Comparison of ENCODE assay signal across 15 cellular contexts in the genomic region with DNA sequence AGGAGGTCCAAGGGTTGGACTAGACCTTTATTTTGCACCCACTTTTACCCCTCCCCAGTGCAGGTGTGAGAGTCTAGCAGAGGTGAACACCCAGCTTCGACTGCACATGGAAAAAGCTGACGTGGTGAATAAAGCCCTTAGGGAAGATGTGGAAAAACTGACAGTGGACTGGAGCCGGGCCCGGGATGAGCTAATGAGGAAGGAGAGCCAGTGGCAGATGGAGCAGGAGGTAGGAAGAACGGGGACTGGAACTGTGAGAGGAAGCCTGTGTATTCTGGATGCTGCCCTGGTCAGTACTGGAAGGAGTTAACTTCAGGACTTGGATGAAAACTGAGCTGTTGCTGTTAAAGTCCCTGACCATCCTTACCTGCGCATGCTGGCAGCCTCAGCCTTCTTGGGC. TPM values are rescaled to one million over a fixed set of nuclear protein-coding genes. Genes with fewer than 3 reads are reported as not detected.
"Had no signal": no experiment of that assay in that cellular context is flagged by ENCODE, and none has a peak within 500 bp of the region (broad histone marks: within the 10 kb centered on the region; RNA-seq: fewer than 3 reads in every experiment).

No MANE protein-coding gene starts in this region.

- H3K27ac Mint-ChIP-seq: activated CD4-positive, alpha-beta T cell treated with anti-CD3 and anti-CD28 coated beads, Interleukin-2, amount 10 ng/mL, durations not matched to agents 24 days and 14 days; activated T-helper 1 cell treated with anti-CD3 and anti-CD28 coated beads, Interleukin-12 subunit alpha, Interleukin-12 subunit beta, Interleukin-2, Interleukin-4 antibody, amounts not matched to agents 30 ng/mL and 10 ng/mL and 1 ng/mL, durations not matched to agents 14 hours and 24 hours and 36 hours had no signal

- H3K9me3 Mint-ChIP-seq: activated CD4-positive, alpha-beta T cell treated with anti-CD3 and anti-CD28 coated beads, Interleukin-2, amount 10 ng/mL, durations not matched to agents 24 days and 14 days; activated T-helper 1 cell treated with anti-CD3 and anti-CD28 coated beads, Interleukin-12 subunit alpha, Interleukin-12 subunit beta, Interleukin-2, Interleukin-4 antibody, amounts not matched to agents 30 ng/mL and 10 ng/mL and 1 ng/mL, durations not matched to agents 14 hours and 24 hours and 36 hours; nephron had no signal

- H3K9me3 ChIP-seq: colonic mucosa, sigmoid colon, spleen, stomach had no signal

- DNase-seq: activated CD4-positive, alpha-beta T cell treated with anti-CD3 and anti-CD28 coated beads, Interleukin-2, amount 10 ng/mL, durations not matched to agents 24 days and 14 days; activated CD4-positive, CD25-positive, alpha-beta regulatory T cell; activated CD8-positive, alpha-beta memory T cell treated with anti-CD3 and anti-CD28 coated beads, Interleukin-2, amount 50 U/mL, for 48 hours; colonic mucosa; hippocampal formation; mesendoderm; occipital lobe; sigmoid colon; spleen; stimulated activated CD4-positive, alpha-beta T cell treated with anti-CD3 and anti-CD28 coated beads, Interleukin-1b, Interleukin-23, amount 100 ng/mL, for 48 hours; stomach; SW 1271 had no signal

- H3K36me3 ChIP-seq: colonic mucosa had no signal

- H3K27me3 ChIP-seq: colonic mucosa, sigmoid colon, spleen, stomach had no signal

- H3K4me3 ChIP-seq: colonic mucosa, sigmoid colon, spleen, stomach had no signal

- H3K27me3 Mint-ChIP-seq: activated CD4-positive, alpha-beta T cell treated with anti-CD3 and anti-CD28 coated beads, Interleukin-2, amount 10 ng/mL, durations not matched to agents 24 days and 14 days; progenitor cell of endocrine pancreas had no signal

- H3K4me3 Mint-ChIP-seq: activated CD4-positive, alpha-beta T cell treated with anti-CD3 and anti-CD28 coated beads, Interleukin-2, amount 10 ng/mL, durations not matched to agents 24 days and 14 days; activated T-helper 1 cell treated with anti-CD3 and anti-CD28 coated beads, Interleukin-12 subunit alpha, Interleukin-12 subunit beta, Interleukin-2, Interleukin-4 antibody, amounts not matched to agents 30 ng/mL and 10 ng/mL and 1 ng/mL, durations not matched to agents 14 hours and 24 hours and 36 hours; nephron had no signal

- H3K4me1 ChIP-seq: colonic mucosa had no signal

- H3K4me1 Mint-ChIP-seq: activated CD4-positive, alpha-beta T cell treated with anti-CD3 and anti-CD28 coated beads, Interleukin-2, amount 10 ng/mL, durations not matched to agents 24 days and 14 days had no signal

- H3K27ac ChIP-seq: colonic mucosa, spleen had no signal

RNA-seq across cellular contexts. Expression of a gene that starts 27.9 kb away (rescaled TPM):
- total RNA-seq: activated CD4-positive, alpha-beta T cell treated with anti-CD3 and anti-CD28 coated beads, Interleukin-2, amount 10 ng/mL, durations not matched to agents 24 days and 14 days; activated T-helper 1 cell treated with anti-CD3 and anti-CD28 coated beads, Interleukin-12 subunit alpha, Interleukin-12 subunit beta, Interleukin-2, Interleukin-4 antibody, amounts not matched to agents 30 ng/mL and 10 ng/mL and 1 ng/mL, durations not matched to agents 14 hours and 24 hours and 36 hours; progenitor cell of endocrine pancreas; spleen had no signal
